ENCODE assay signal across 13 cellular contexts in genomic region chr1:18939398-18940302, GRCh38. TPM values are rescaled to one million over a fixed set of nuclear protein-coding genes. Genes with fewer than 3 reads are reported as not detected.
A peak's percentile ranks its signal among the peaks of the same experiment; 100 is the strongest.
DNase-seq lines count a peak whose midpoint lies in the region; ATAC-seq and TF ChIP-seq lines count a peak whose summit lies in the region.
"Had no signal": no experiment of that assay in that cellular context is flagged by ENCODE, and none has a peak within 500 bp of the region (broad histone marks: within the 10 kb centered on the region; RNA-seq: fewer than 3 reads in every experiment).

No MANE protein-coding gene starts in this region.

- peaks cover 20 to 44% of the 10 kb centered on the region in 2 experiments; a peak in 2 of 4 replicates for H3K4me1 ChIP-seq in SK-N-SH (ENCODE audit: control insufficient read depth in 1 of 2, insufficient read depth in 2 of 2, low read depth in 1 of 2, low read length in 1 of 2)
- peaks cover 41% of the 10 kb centered on the region for H3K4me1 ChIP-seq in rectal smooth muscle tissue (ENCODE audit: control insufficient read depth, insufficient read depth, low read length)

- 0 out of 2 replicates have a peak overlapping the region, but pooled peaks have one; percentile 5 for H3K9ac ChIP-seq in SK-N-SH
- no peak overlapping the region for H3K9ac ChIP-seq in rectal smooth muscle tissue (ENCODE audit: low read length)

- H3K4me1 Mint-ChIP-seq in activated CD8-positive, alpha-beta memory T cell treated with anti-CD3 and anti-CD28 coated beads, Interleukin-2, amount 10 ng/mL, durations not matched to agents 7 days and 5 days, result peaks cover 11% of the 10 kb centered on the region
- H3K4me1 Mint-ChIP-seq in type B pancreatic cell (ENCODE audit: unreplicated experiment), result peaks cover 37% of the 10 kb centered on the region

- H3K9me3 ChIP-seq in SK-N-SH, result no peaks in the 10 kb centered on the region
- H3K9me3 ChIP-seq in WERI-Rb-1 (ENCODE audit: severe bottlenecking), result no peaks in the 10 kb centered on the region
- H3K9me3 ChIP-seq: HAP-1 had no signal

- no peak for ATAC-seq in SK-N-SH treated with all-trans-retinoic acid at 6 μM for 48 hours
- ATAC-seq in activated CD8-positive, alpha-beta memory T cell treated with anti-CD3 and anti-CD28 coated beads, Interleukin-2, amount 10 ng/mL, durations not matched to agents 7 days and 5 days, result no peak
- ATAC-seq in HG02571 (IDR thresholded peaks at IDR 0.05; ENCODE audit: unreplicated experiment), result no peak

- DNase-seq in SK-N-SH (no peak), WERI-Rb-1 (no peak), fibroblast of peridontal ligament (ENCODE audit: extremely low read depth) (peak; percentile 61), type B pancreatic cell (ENCODE audit: extremely low spot score, unreplicated experiment) (no peak)
- no peak for DNase-seq in activated CD8-positive, alpha-beta memory T cell treated with anti-CD3 and anti-CD28 coated beads, Interleukin-2, amount 10 ng/mL, durations not matched to agents 7 days and 5 days
- DNase-seq: activated CD4-positive, alpha-beta T cell treated with anti-CD3 and anti-CD28 coated beads, Interleukin-2, amount 50 U/mL, for 1 hour; GDM1; Karpas-422 had no signal

- H3K36me3 ChIP-seq in SK-N-SH (replicated peaks in 1 of 2; ENCODE audit: control insufficient read depth in 1 of 2, insufficient read depth in 2 of 2, low read length in 1 of 2) (no peaks in the 10 kb centered on the region), WERI-Rb-1 (no peaks in the 10 kb centered on the region), rectal smooth muscle tissue (ENCODE audit: control insufficient read depth, insufficient read depth, low read length) (no peaks in the 10 kb centered on the region)
- H3K36me3 ChIP-seq: HAP-1 had no signal

- no peaks in the 10 kb centered on the region for H3K27me3 ChIP-seq in SK-N-SH (ENCODE audit: insufficient read depth)
- H3K27me3 ChIP-seq in WERI-Rb-1 (ENCODE audit: insufficient read depth, low read depth, severe bottlenecking), result no peaks in the 10 kb centered on the region
- H3K27me3 ChIP-seq in rectal smooth muscle tissue (ENCODE audit: control insufficient read depth, insufficient read depth, low read length), result no peaks in the 10 kb centered on the region

- peak overlapping the region; percentile 56; the same call in 1 of the 2 replicates for H3K4me2 ChIP-seq in SK-N-SH

- no peak overlapping the region for H3K27ac Mint-ChIP-seq in activated CD8-positive, alpha-beta memory T cell treated with anti-CD3 and anti-CD28 coated beads, Interleukin-2, amount 10 ng/mL, durations not matched to agents 7 days and 5 days
- no peak overlapping the region for H3K27ac Mint-ChIP-seq in type B pancreatic cell

- H3K27ac ChIP-seq in SK-N-SH (ENCODE audit: low read depth in 2 of 2, low read length in 1 of 2), result peak overlapping the region in 1 of 2 experiments; percentile 83; a peak in 1 of 4 replicates
- H3K27ac ChIP-seq in WERI-Rb-1, result peak overlapping the region; percentile 91
- peak overlapping the region; percentile 28 for H3K27ac ChIP-seq in rectal smooth muscle tissue (ENCODE audit: low read depth, low read length)
- H3K27ac ChIP-seq: SK-N-MC had no signal

- H3K79me2 ChIP-seq in SK-N-SH (ENCODE audit: insufficient read depth), result peaks cover 83% of the 10 kb centered on the region

- TF ChIP-seq RAD21 in SK-N-SH (IDR thresholded peaks at IDR 0.05; ENCODE audit: low read length), result no peak

- no peaks in the 10 kb centered on the region for H3K9me3 Mint-ChIP-seq in activated CD8-positive, alpha-beta memory T cell treated with anti-CD3 and anti-CD28 coated beads, Interleukin-2, amount 10 ng/mL, durations not matched to agents 7 days and 5 days (ENCODE audit: low read depth)
- no peaks in the 10 kb centered on the region for H3K9me3 Mint-ChIP-seq in type B pancreatic cell

- H3K36me3 Mint-ChIP-seq in activated CD8-positive, alpha-beta memory T cell treated with anti-CD3 and anti-CD28 coated beads, Interleukin-2, amount 10 ng/mL, durations not matched to agents 7 days and 5 days, result no peaks in the 10 kb centered on the region
- H3K36me3 Mint-ChIP-seq in type B pancreatic cell, result no peaks in the 10 kb centered on the region

- no peak overlapping the region for H3K4me3 Mint-ChIP-seq in activated CD8-positive, alpha-beta memory T cell treated with anti-CD3 and anti-CD28 coated beads, Interleukin-2, amount 10 ng/mL, durations not matched to agents 7 days and 5 days
- H3K4me3 Mint-ChIP-seq in type B pancreatic cell, result no peak overlapping the region

- CTCF ChIA-PET in SK-N-SH (lab: Yijun Ruan, JAX), result interaction anchor here (1.0 to 3.0 kb wide), 4 partner anchors 10 to 56 kb away, joined by 4 to 13 read pairs (median 8); no protein-coding TSS in a partner anchor
- CTCF ChIA-PET in activated CD8-positive, alpha-beta memory T cell treated with anti-CD3 and anti-CD28 coated beads, Interleukin-2, amount 10 ng/mL, durations not matched to agents 7 days and 5 days (lab: Charles Lee), result interaction anchor here (3.1 kb wide), 1 partner anchor 27 kb away, joined by 10 read pairs; no protein-coding TSS in a partner anchor

- H3K9me2 ChIP-seq in SK-N-SH, result no peaks in the 10 kb centered on the region

- H2AFZ ChIP-seq in SK-N-SH (ENCODE audit: low read depth), result no peak overlapping the region

- H4K20me1 ChIP-seq in SK-N-SH (ENCODE audit: insufficient read depth), result no peaks in the 10 kb centered on the region

- no peaks in the 10 kb centered on the region for H3K27me3 Mint-ChIP-seq in activated CD8-positive, alpha-beta memory T cell treated with anti-CD3 and anti-CD28 coated beads, Interleukin-2, amount 10 ng/mL, durations not matched to agents 7 days and 5 days
- no peaks in the 10 kb centered on the region for H3K27me3 Mint-ChIP-seq in type B pancreatic cell

- WGBS in SK-N-SH (ENCODE audit: low lambda C conversion rate), result 94% methylated on average over 7 of the region's 7 CpGs

- TF ChIP-seq EP300 in SK-N-SH (IDR thresholded peaks at IDR 0.05; ENCODE audit: borderline replicate concordance in 1 of 2, low read depth in 1 of 2, low read length in 1 of 2), result no peak

- POLR2A ChIA-PET in SK-N-SH (lab: Yijun Ruan, JAX), result no interaction called here

- H3F3A ChIP-seq in SK-N-SH (replicated peaks; ENCODE audit: insufficient read depth), result peaks cover 3% of the 10 kb centered on the region

- H3K4me3 ChIP-seq in SK-N-SH (ENCODE audit: low read depth in 2 of 2, low read length in 1 of 2) (no peak overlapping the region), WERI-Rb-1 (ENCODE audit: low read depth, low read length) (no peak overlapping the region), rectal smooth muscle tissue (ENCODE audit: low read length) (no peak overlapping the region)
- H3K4me3 ChIP-seq: HAP-1, SK-N-MC had no signal

- no peak for TF ChIP-seq CTCF in SK-N-SH (IDR thresholded peaks at IDR 0.05)
- TF ChIP-seq CTCF in WERI-Rb-1 (IDR thresholded peaks at IDR 0.05; ENCODE audit: low read depth, low read length), result no peak
- no peak for TF ChIP-seq CTCF in type B pancreatic cell (conservative IDR thresholded peaks at IDR 0.05)

TF ChIP-seq in SK-N-SH, 30 proteins besides CTCF, POLR2A, EP300 and RAD21 (continues in another document):
- TF ChIP-seq FOXM1 (IDR thresholded peaks at IDR 0.05; ENCODE audit: low read depth), result no peak

TF ChIP-seq in SK-N-SH treated with all-trans-retinoic acid at 6 μM for 48 hours, 23 proteins besides CTCF, POLR2A, EP300 and RAD21 (continues in another document):
- no peak for TF ChIP-seq OSR1 (CRISPR knock-in tag; IDR thresholded peaks at IDR 0.05)
- no peak for TF ChIP-seq SNAI2 (CRISPR knock-in tag; IDR thresholded peaks at IDR 0.05)
- TF ChIP-seq ESRRG (CRISPR knock-in tag; IDR thresholded peaks at IDR 0.05), result no peak
- TF ChIP-seq TOX (CRISPR knock-in tag; IDR thresholded peaks at IDR 0.05; ENCODE audit: borderline replicate concordance), result no peak
- no peak for TF ChIP-seq RARB (CRISPR knock-in tag; IDR thresholded peaks at IDR 0.05)
- no peak for TF ChIP-seq PATZ1 (CRISPR knock-in tag; IDR thresholded peaks at IDR 0.05; ENCODE audit: borderline replicate concordance)

RNA-seq across cellular contexts. Expression of gene IFFO2, which starts 16.8 kb away (rescaled TPM):
- polyA plus RNA-seq in SK-N-SH (2012; rRNA removed), result 10.5 TPM in 2 replicates
- polyA plus RNA-seq in SK-N-SH (2012; cell fraction: cytosol; rRNA removed), result 8.2 and 9.1 TPM in 2 replicates
- 18.5 and 29.7 TPM in 2 replicates for polyA plus RNA-seq in SK-N-SH (2012; cell fraction: nucleus; rRNA removed)
- 10 to 100 TPM; 12.5 to 13.7 TPM for total RNA-seq in activated CD8-positive, alpha-beta memory T cell treated with anti-CD3 and anti-CD28 coated beads, Interleukin-2, amount 10 ng/mL, durations not matched to agents 7 days and 5 days
- 11.3 and 14.7 TPM in 2 replicates for total RNA-seq in type B pancreatic cell (ENCODE audit: low replicate concordance)

RNA-seq across cellular contexts. Expression of gene ALDH4A1, which starts 37.3 kb away (rescaled TPM):
- polyA plus RNA-seq in SK-N-SH (2012; rRNA removed), result 18.5 and 26.2 TPM in 2 replicates
- 11.9 and 17.9 TPM in 2 replicates for polyA plus RNA-seq in SK-N-SH (2012; cell fraction: cytosol; rRNA removed)
- polyA plus RNA-seq in SK-N-SH (2012; cell fraction: nucleus; rRNA removed), result 38.5 and 69.7 TPM in 2 replicates
- 1 to 10 TPM; 4.5 to 5.8 TPM for total RNA-seq in activated CD8-positive, alpha-beta memory T cell treated with anti-CD3 and anti-CD28 coated beads, Interleukin-2, amount 10 ng/mL, durations not matched to agents 7 days and 5 days
- total RNA-seq in type B pancreatic cell (ENCODE audit: low replicate concordance), result 25.6 and 26.7 TPM in 2 replicates
